In the genomic region with DNA sequence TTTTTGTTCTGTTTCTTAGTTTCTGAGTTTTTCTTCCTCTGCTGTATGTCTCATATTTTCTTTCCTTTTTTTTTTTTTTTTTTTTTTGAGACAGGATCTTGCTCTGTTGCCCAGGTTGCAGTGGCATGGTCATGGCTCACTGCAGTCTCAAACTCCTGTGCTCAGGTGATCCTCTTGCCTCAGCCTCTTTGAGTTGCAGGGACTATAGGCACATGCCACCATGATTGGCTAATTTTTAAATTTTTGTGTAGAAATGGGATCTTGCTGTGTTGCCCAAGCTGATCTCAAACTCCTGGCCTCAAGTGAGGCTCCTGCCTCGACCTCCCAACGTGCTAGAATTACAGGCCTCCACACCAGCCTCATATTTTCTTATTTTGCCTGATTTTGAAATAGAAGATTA, we compare ENCODE assay signal across 1 cellular context.
TF ChIP-seq lines count a peak whose summit lies in the region.

No MANE protein-coding gene starts in this region.

TF ChIP-seq in K562, 482 proteins besides CTCF, POLR2A, EP300 and RAD21:
- TF ChIP-seq ZKSCAN8 (CRISPR knock-in tag; IDR thresholded peaks at IDR 0.05) (no peak), ZNF121 (CRISPR knock-in tag; conservative IDR thresholded peaks at IDR 0.05) (peak; percentile 90)
